In the genomic region with DNA sequence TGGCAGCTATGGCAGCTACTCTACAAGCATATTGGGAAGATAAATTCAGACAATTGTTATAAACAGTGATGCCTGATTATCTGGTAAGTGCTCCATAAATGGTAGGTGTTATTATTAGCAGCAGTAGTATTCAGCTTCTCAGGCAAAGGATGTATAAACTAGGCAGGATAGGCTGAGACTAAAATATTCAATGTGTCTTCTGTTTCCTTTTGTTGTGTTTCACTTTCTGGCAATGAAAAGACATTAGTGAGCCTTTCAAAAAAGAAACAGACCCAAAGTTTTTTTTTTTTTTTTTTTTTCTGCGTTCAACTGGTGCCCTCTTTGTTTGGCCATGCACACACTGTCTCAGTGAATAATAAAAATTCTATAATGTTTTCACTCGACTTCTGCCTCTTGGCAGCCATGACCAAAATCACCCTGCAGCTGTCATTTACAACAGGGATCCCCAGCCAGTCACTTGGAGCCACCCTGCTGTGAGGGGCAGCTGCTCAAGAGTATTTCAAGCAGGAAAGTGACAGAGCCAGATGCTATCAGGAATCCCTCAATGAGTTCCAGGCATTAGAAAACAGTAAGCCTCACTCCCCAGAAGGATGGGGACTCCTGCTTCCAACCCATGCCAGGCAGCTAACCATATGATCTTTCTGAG, we compare ENCODE assay signal across 13 cellular contexts. TPM values are rescaled to one million over a fixed set of nuclear protein-coding genes. Genes with fewer than 3 reads are reported as not detected.
A peak's percentile ranks its signal among the peaks of the same experiment; 100 is the strongest.
DNase-seq lines count a peak whose midpoint lies in the region; TF ChIP-seq lines count a peak whose summit lies in the region.
"Had no signal": no experiment of that assay in that cellular context is flagged by ENCODE, and none has a peak within 500 bp of the region (broad histone marks: within the 10 kb centered on the region; RNA-seq: fewer than 3 reads in every experiment).

No MANE protein-coding gene starts in this region.

- peaks cover 21% of the 10 kb centered on the region for H3K4me1 Mint-ChIP-seq in type B pancreatic cell (ENCODE audit: unreplicated experiment)

- H3K4me3 Mint-ChIP-seq in type B pancreatic cell = no peak overlapping the region

- peak overlapping the region; percentile 9 for H3K27ac Mint-ChIP-seq in type B pancreatic cell
- H3K27ac Mint-ChIP-seq: activated T-helper 2 cell treated with anti-CD3 and anti-CD28 coated beads, Interferon-gamma antibody, Interleukin-2, Interleukin-4, amounts not matched to agents 10 μg/mL and 5 μg/mL and 100 μg/mL, durations not matched to agents 14 hours and 24 hours and 36 hours had no signal

- no peaks in the 10 kb centered on the region for H3K9me3 Mint-ChIP-seq in type B pancreatic cell
- H3K9me3 Mint-ChIP-seq: activated T-helper 2 cell treated with anti-CD3 and anti-CD28 coated beads, Interferon-gamma antibody, Interleukin-2, Interleukin-4, amounts not matched to agents 10 μg/mL and 5 μg/mL and 100 μg/mL, durations not matched to agents 14 hours and 24 hours and 36 hours had no signal

- DNase-seq in NCI-H748 (lab: John Stamatoyannopoulos, UW; ENCODE audit: unreplicated experiment) (peak; percentile 37), NCI-H748 treated with DMSO at 0.1 percent for 48 hours (lab: John Stamatoyannopoulos, UW) (no peak), SK-N-DZ (ENCODE audit: low spot score) (peak; percentile 89), iPS-NIHi7 (ENCODE audit: extremely low spot score) (peak; percentile 27), type B pancreatic cell (ENCODE audit: extremely low spot score, unreplicated experiment) (no peak), dermis blood vessel endothelial cell (no peak), GM20000 (ENCODE audit: low spot score) (no peak)
- DNase-seq in activated CD4-positive, alpha-beta T cell treated with anti-CD3 and anti-CD28 coated beads for 4 hours = no peak
- DNase-seq: cerebellar nuclear complex, GDM1, KBM-7, left cardiac atrium had no signal

- H3K27me3 Mint-ChIP-seq in type B pancreatic cell = peaks cover 2% of the 10 kb centered on the region

- no peak for TF ChIP-seq CTCF in type B pancreatic cell (conservative IDR thresholded peaks at IDR 0.05)
- TF ChIP-seq CTCF in GM20000 (IDR thresholded peaks at IDR 0.05; ENCODE audit: extremely low read depth, missing control alignments) = no peak

- no peaks in the 10 kb centered on the region for H3K36me3 Mint-ChIP-seq in type B pancreatic cell

RNA-seq across cellular contexts. Expression of a gene that starts 44.0 kb away (rescaled TPM):
- 11.3 and 16.4 TPM in 2 replicates for polyA plus RNA-seq in SK-N-DZ (2014; cell fraction: cytosol; rRNA removed)
- 30.4 and 38.8 TPM in 2 replicates for polyA plus RNA-seq in SK-N-DZ (2014; cell fraction: nucleus; rRNA removed)
- total RNA-seq in type B pancreatic cell (ENCODE audit: low replicate concordance) = 47.9 and 62.8 TPM in 2 replicates
- total RNA-seq in dermis blood vessel endothelial cell = 89.2 and 110 TPM in 2 replicates

Comparison
In these comparisons a context has a peak if more than half of its experiments do, and no peak if none do; other contexts are left out.
1. DNase-seq: peak in NCI-H748 (single experiment), SK-N-DZ (single experiment) and iPS-NIHi7 (single experiment); none in NCI-H748 treated with DMSO at 0.1 percent for 48 hours (single experiment), type B pancreatic cell (single experiment), activated CD4-positive, alpha-beta T cell treated with anti-CD3 and anti-CD28 coated beads for 4 hours (0 of 2), dermis blood vessel endothelial cell (single experiment) and GM20000 (single experiment).